11 cellular contexts compared by ENCODE assay signal in the genomic region with DNA sequence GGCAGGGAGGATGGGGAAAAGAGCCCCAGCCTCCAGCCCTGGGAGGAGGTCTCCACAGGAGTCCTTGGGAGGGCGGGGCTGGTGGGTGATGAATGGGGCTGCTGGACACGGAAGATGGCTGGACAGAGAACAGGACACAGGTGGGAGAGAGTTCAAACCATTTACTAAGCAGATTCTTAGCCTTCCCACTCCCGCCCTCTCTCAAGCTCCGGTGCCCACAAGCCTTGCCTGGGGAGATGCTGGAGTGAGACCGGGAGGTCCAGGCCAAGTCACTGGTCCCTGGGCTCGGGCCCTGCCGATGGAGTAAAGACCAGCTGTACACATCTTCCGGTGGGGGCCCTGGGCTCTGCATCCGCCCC. TPM values are rescaled to one million over a fixed set of nuclear protein-coding genes. Genes with fewer than 3 reads are reported as not detected.
DNase-seq lines count a peak whose midpoint lies in the region; ATAC-seq and TF ChIP-seq lines count a peak whose summit lies in the region.
"Had no signal": no experiment of that assay in that cellular context is flagged by ENCODE, and none has a peak within 500 bp of the region (broad histone marks: within the 10 kb centered on the region; RNA-seq: fewer than 3 reads in every experiment).

No MANE protein-coding gene starts in this region.

- H3K4me3 Mint-ChIP-seq in activated CD8-positive, alpha-beta memory T cell treated with anti-CD3 and anti-CD28 coated beads, Interleukin-2, amount 10 ng/mL, durations not matched to agents 7 days and 5 days, result no peak overlapping the region
- no peak overlapping the region for H3K4me3 Mint-ChIP-seq in Caco-2 (ENCODE audit: unreplicated experiment)
- no peak overlapping the region for H3K4me3 Mint-ChIP-seq in immature natural killer cell

- DNase-seq in activated CD8-positive, alpha-beta memory T cell treated with anti-CD3 and anti-CD28 coated beads, Interleukin-2, amount 50 U/mL, for 48 hours, result peak; percentile 57
- DNase-seq in activated CD8-positive, alpha-beta memory T cell treated with anti-CD3 and anti-CD28 coated beads, Interleukin-2, amount 10 ng/mL, durations not matched to agents 7 days and 5 days, result no peak
- DNase-seq in astrocyte of the spinal cord (ENCODE audit: low read depth, low spot score), result no peak
- DNase-seq in lower lobe of right lung, result no peak
- DNase-seq in Caco-2, result no peak
- no peak for DNase-seq in immature natural killer cell
- no peak for DNase-seq in GF-D8 (lab: John Stamatoyannopoulos, UW)
- DNase-seq: activated CD4-positive, alpha-beta T cell treated with anti-CD3 and anti-CD28 coated beads for 1 hour had no signal

- H3K36me3 ChIP-seq in lower lobe of right lung (no peaks in the 10 kb centered on the region), Caco-2 (ENCODE audit: control insufficient read depth, insufficient read depth, low read length) (no peaks in the 10 kb centered on the region)

- no peaks in the 10 kb centered on the region for H3K9me3 Mint-ChIP-seq in activated CD8-positive, alpha-beta memory T cell treated with anti-CD3 and anti-CD28 coated beads, Interleukin-2, amount 10 ng/mL, durations not matched to agents 7 days and 5 days (ENCODE audit: low read depth)
- H3K9me3 Mint-ChIP-seq in Caco-2 (ENCODE audit: unreplicated experiment), result no peaks in the 10 kb centered on the region
- H3K9me3 Mint-ChIP-seq in immature natural killer cell, result no peaks in the 10 kb centered on the region

- peaks cover 52% of the 10 kb centered on the region for H3K27me3 ChIP-seq in lower lobe of right lung (ENCODE audit: low read depth)
- H3K27me3 ChIP-seq in Caco-2 (replicated peaks; ENCODE audit: control insufficient read depth, insufficient read depth, low read length), result no peaks in the 10 kb centered on the region

- POLR2A ChIA-PET in Caco-2 (lab: Charles Lee), result interaction anchor here (0.6 kb wide), 1 partner anchor 43 kb away, joined by 3 read pairs; a partner anchor contains a TSS

- peaks cover 13% of the 10 kb centered on the region for H3K4me1 Mint-ChIP-seq in activated CD8-positive, alpha-beta memory T cell treated with anti-CD3 and anti-CD28 coated beads, Interleukin-2, amount 10 ng/mL, durations not matched to agents 7 days and 5 days
- H3K4me1 Mint-ChIP-seq in Caco-2 (ENCODE audit: low read depth, unreplicated experiment) (no peaks in the 10 kb centered on the region), immature natural killer cell (no peaks in the 10 kb centered on the region)

- peaks cover 5% of the 10 kb centered on the region for H3K36me3 Mint-ChIP-seq in activated CD8-positive, alpha-beta memory T cell treated with anti-CD3 and anti-CD28 coated beads, Interleukin-2, amount 10 ng/mL, durations not matched to agents 7 days and 5 days
- peaks cover 10% of the 10 kb centered on the region for H3K36me3 Mint-ChIP-seq in Caco-2 (ENCODE audit: insufficient read depth, unreplicated experiment)
- H3K36me3 Mint-ChIP-seq in immature natural killer cell, result no peaks in the 10 kb centered on the region

- peaks cover 32% of the 10 kb centered on the region for H3K27me3 Mint-ChIP-seq in activated CD8-positive, alpha-beta memory T cell treated with anti-CD3 and anti-CD28 coated beads, Interleukin-2, amount 10 ng/mL, durations not matched to agents 7 days and 5 days
- H3K27me3 Mint-ChIP-seq in Caco-2 (ENCODE audit: insufficient read depth, unreplicated experiment) (no peaks in the 10 kb centered on the region), immature natural killer cell (ENCODE audit: low read depth in 3 of 3) (peaks cover 1 to 4% (median 3%) of the 10 kb centered on the region in 3 donors)

- CTCF ChIA-PET in activated CD8-positive, alpha-beta memory T cell treated with anti-CD3 and anti-CD28 coated beads, Interleukin-2, amount 10 ng/mL, durations not matched to agents 7 days and 5 days (lab: Charles Lee), result no interaction called here
- CTCF ChIA-PET in Caco-2 (lab: Charles Lee), result no interaction called here

- no peak overlapping the region for H3K27ac Mint-ChIP-seq in activated CD8-positive, alpha-beta memory T cell treated with anti-CD3 and anti-CD28 coated beads, Interleukin-2, amount 10 ng/mL, durations not matched to agents 7 days and 5 days
- H3K27ac Mint-ChIP-seq in Caco-2 (ENCODE audit: unreplicated experiment) (no peak overlapping the region), immature natural killer cell (no peak overlapping the region)

- H3K27ac ChIP-seq in lower lobe of right lung (peak overlapping the region; percentile 91), temporal lobe (ENCODE audit: low read depth, low read length) (peak overlapping the region; percentile 12)
- H3K27ac ChIP-seq: BLaER1 had no signal

- intact Hi-C loops in lower lobe of right lung (cut with DNase I), result no loop called here
- intact Hi-C loops in Caco-2 (cut with micrococcal nuclease; ENCODE audit: unreplicated experiment), result no loop called here

- no peak for ATAC-seq in activated CD8-positive, alpha-beta memory T cell treated with anti-CD3 and anti-CD28 coated beads, Interleukin-2, amount 10 ng/mL, durations not matched to agents 7 days and 5 days
- no peak for ATAC-seq in lower lobe of right lung

- H3K9me3 ChIP-seq in lower lobe of right lung (no peaks in the 10 kb centered on the region), Caco-2 (no peaks in the 10 kb centered on the region)
- H3K9me3 ChIP-seq: BLaER1, HAP-1 had no signal

- peaks cover 23% of the 10 kb centered on the region for H3K4me1 ChIP-seq in lower lobe of right lung
- H3K4me1 ChIP-seq in Caco-2, result no peaks in the 10 kb centered on the region
- H3K4me1 ChIP-seq: BLaER1 had no signal

- TF ChIP-seq CTCF in astrocyte of the spinal cord (IDR thresholded peaks at IDR 0.05; ENCODE audit: low read depth, low read length), result no peak
- TF ChIP-seq CTCF in lower lobe of right lung (IDR thresholded peaks at IDR 0.05), result no peak
- TF ChIP-seq CTCF in Caco-2 (IDR thresholded peaks at IDR 0.05; ENCODE audit: insufficient read depth in 1 of 2, low read depth in 1 of 2, low read length in 1 of 2, severe bottlenecking in 1 of 2, unreplicated experiment in 1 of 2), result no peak

- BruUV-seq in Caco-2 (replicated peaks; lab: Mats Ljungman, UMichigan), result no TSS peak

- in situ Hi-C loops in astrocyte of the spinal cord (cut with HindIII; ENCODE audit: low sequenced_read_pairs), result no loop called here

- H3K4me3 ChIP-seq in astrocyte of the spinal cord (ENCODE audit: low read depth, low read length) (peak overlapping the region; percentile 18), lower lobe of right lung (peak overlapping the region; percentile 61), Caco-2 (ENCODE audit: low read depth, low read length) (no peak overlapping the region)
- H3K4me3 ChIP-seq: BLaER1, HAP-1 had no signal

RNA-seq across cellular contexts. Expression of a gene that starts 1.4 kb away (rescaled TPM):
- not detected for total RNA-seq in activated CD8-positive, alpha-beta memory T cell treated with anti-CD3 and anti-CD28 coated beads, Interleukin-2, amount 10 ng/mL, durations not matched to agents 7 days and 5 days
- total RNA-seq in lower lobe of right lung, result 213 TPM
- 56.1 TPM for total RNA-seq in temporal lobe
- not detected in 2 replicates for total RNA-seq in Caco-2 (2022)
- 1 to 10 TPM in 1 of 3 donors, under 1 TPM in 1, not detected in 1; 0.46 to 3.6 TPM for polyA plus RNA-seq in immature natural killer cell

RNA-seq across cellular contexts. Expression of a gene that starts 43.1 kb away (rescaled TPM):
- 100 to 1,000 TPM in 1 of 2 experiments, 10 to 100 TPM in 1; 94.8 to 104 TPM for total RNA-seq in activated CD8-positive, alpha-beta memory T cell treated with anti-CD3 and anti-CD28 coated beads, Interleukin-2, amount 10 ng/mL, durations not matched to agents 7 days and 5 days
- total RNA-seq in lower lobe of right lung (1.4 TPM), temporal lobe (0.49 TPM), Caco-2 (2022) (41.7 and 44.6 TPM in 2 replicates)
- polyA plus RNA-seq in immature natural killer cell, result 1 to 10 TPM in 2 of 3 donors, not detected in 1; 3.1 to 3.5 TPM

RNA-seq across cellular contexts. Expression of a gene that starts 43.9 kb away (rescaled TPM):
- total RNA-seq in activated CD8-positive, alpha-beta memory T cell treated with anti-CD3 and anti-CD28 coated beads, Interleukin-2, amount 10 ng/mL, durations not matched to agents 7 days and 5 days, result 100 to 1,000 TPM in 1 of 2 experiments, 10 to 100 TPM in 1; 80.1 to 111 TPM
- total RNA-seq in lower lobe of right lung (36.7 TPM), temporal lobe (18.4 TPM), Caco-2 (2022) (102 and 108 TPM in 2 replicates)
- 100 to 1,000 TPM; 106 to 176 (median 142) TPM for polyA plus RNA-seq in immature natural killer cell

Comparison
In these comparisons a context has a peak if more than half of its experiments do, and no peak if none do; other contexts are left out.
1. RNA of a gene that starts 1.4 kb away (total RNA-seq): 213 TPM in lower lobe of right lung (single experiment) and 56.1 TPM in temporal lobe (single experiment); not detected in activated CD8-positive, alpha-beta memory T cell treated with anti-CD3 and anti-CD28 coated beads, Interleukin-2, amount 10 ng/mL, durations not matched to agents 7 days and 5 days and not detected in Caco-2; every median in the first group is over 10 times any median in the second.
2. RNA of a gene that starts 43.1 kb away (total RNA-seq): 94.8 to 104 TPM in activated CD8-positive, alpha-beta memory T cell treated with anti-CD3 and anti-CD28 coated beads, Interleukin-2, amount 10 ng/mL, durations not matched to agents 7 days and 5 days and 41.7 to 44.6 TPM in Caco-2; 1.4 TPM in lower lobe of right lung (single experiment) and 0.49 TPM in temporal lobe (single experiment); every median in the first group is over 10 times any median in the second.